17 cellular contexts compared by ENCODE assay signal in the genomic region with DNA sequence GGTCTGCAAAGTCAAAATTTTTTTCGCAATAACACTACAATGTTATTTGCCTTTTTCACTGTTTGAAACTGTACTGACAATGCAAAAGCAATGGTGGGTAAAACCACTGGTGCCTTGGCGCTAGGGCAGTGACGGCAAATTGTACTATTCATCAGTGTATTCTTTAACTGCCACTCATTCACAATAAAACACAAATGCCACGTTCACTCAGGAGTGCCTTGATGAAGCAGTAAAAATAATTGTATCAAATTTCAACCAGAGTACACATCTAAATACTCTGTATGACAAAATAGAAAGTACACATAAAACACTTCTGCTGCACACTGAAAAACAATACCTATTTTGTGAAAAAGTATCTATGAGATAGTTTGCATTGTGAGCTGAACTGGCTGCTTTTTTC. TPM values are rescaled to one million over a fixed set of nuclear protein-coding genes. Genes with fewer than 3 reads are reported as not detected.
A peak's percentile ranks its signal among the peaks of the same experiment; 100 is the strongest.
DNase-seq lines count a peak whose midpoint lies in the region; ATAC-seq and TF ChIP-seq lines count a peak whose summit lies in the region.
"Had no signal": no experiment of that assay in that cellular context is flagged by ENCODE, and none has a peak within 500 bp of the region (broad histone marks: within the 10 kb centered on the region; RNA-seq: fewer than 3 reads in every experiment).

No MANE protein-coding gene starts in this region.

- no peak for ATAC-seq in body of pancreas
- no peak for ATAC-seq in HG02623 (IDR thresholded peaks at IDR 0.05; ENCODE audit: unreplicated experiment)
- ATAC-seq: HepG2, T-helper 17 cell had no signal

- intact Hi-C loops in body of pancreas (cut with DNase I): no loop called here

- H3K9ac ChIP-seq in parathyroid adenoma: no peak overlapping the region
- H3K9ac ChIP-seq: KMS-11 had no signal

- POLR2A ChIA-PET in HEK293 (lab: Yijun Ruan, JAX): no interaction called here

- H3K9me3 ChIP-seq in HEK293 (ENCODE audit: control insufficient read depth, insufficient read depth, low read depth, low read length) (no peaks in the 10 kb centered on the region), parathyroid adenoma (ENCODE audit: control insufficient read depth, low read length) (no peaks in the 10 kb centered on the region), body of pancreas (no peaks in the 10 kb centered on the region)

- H3K4me1 ChIP-seq in HEK293 (ENCODE audit: control insufficient read depth, insufficient read depth, low read length) (peaks cover 58% of the 10 kb centered on the region), parathyroid adenoma (peaks cover 28% of the 10 kb centered on the region), body of pancreas (peaks cover 38% of the 10 kb centered on the region)

- H3K27me3 ChIP-seq in parathyroid adenoma (ENCODE audit: control insufficient read depth, insufficient read depth, low read length) (no peaks in the 10 kb centered on the region), body of pancreas (no peaks in the 10 kb centered on the region)

- no peaks in the 10 kb centered on the region; a peak in 1 of 3 replicates for H3K36me3 ChIP-seq in HEK293 (ENCODE audit: control insufficient read depth in 2 of 2, insufficient read depth in 1 of 2, low read length in 2 of 2)
- no peaks in the 10 kb centered on the region for H3K36me3 ChIP-seq in parathyroid adenoma (ENCODE audit: control insufficient read depth, insufficient read depth, low read length)
- H3K36me3 ChIP-seq in body of pancreas (replicated peaks in 1 of 2; ENCODE audit: insufficient read depth in 1 of 2, low read depth in 2 of 2): no peaks in the 10 kb centered on the region

- H3K27ac ChIP-seq in HEK293 (ENCODE audit: extremely low read depth, low read depth, low read length) (no peak overlapping the region), parathyroid adenoma (no peak overlapping the region), body of pancreas (no peak overlapping the region)
- H3K27ac ChIP-seq: KMS-11 had no signal

- CTCF ChIA-PET in HEK293 (lab: Yijun Ruan, JAX): interaction anchor here (0.9 to 1.1 kb wide), 2 partner anchors 11 to 28 kb away, joined by 3 read pairs; no protein-coding TSS in a partner anchor

- no peak overlapping the region for H3K4me2 ChIP-seq in parathyroid adenoma (ENCODE audit: low read length)
- H3K4me2 ChIP-seq: KMS-11 had no signal

- peaks cover 35% of the 10 kb centered on the region for H3K79me2 ChIP-seq in parathyroid adenoma

- H3K4me3 ChIP-seq in HEK293 (ENCODE audit: low read depth, low read length): no peak overlapping the region
- peak overlapping the region; percentile 3 for H3K4me3 ChIP-seq in parathyroid adenoma (ENCODE audit: low read depth, low read length)
- no peak overlapping the region for H3K4me3 ChIP-seq in body of pancreas

- DNase-seq in NCI-H345 (lab: John Stamatoyannopoulos, UW) (peak; percentile 26), NCI-H345 treated with DMSO at 0.1 percent for 48 hours (lab: John Stamatoyannopoulos, UW; ENCODE audit: unreplicated experiment) (no peak), NCI-H2107 (lab: John Stamatoyannopoulos, UW) (peak; percentile 81), body of pancreas (no peak)
- no peak for DNase-seq in activated CD8-positive, alpha-beta memory T cell treated with anti-CD3 and anti-CD28 coated beads, Interleukin-2, amount 50 U/mL, for 4 hours
- DNase-seq: ACHN; CD4-positive, alpha-beta T cell; GOT3; NCI-H146; NCI-H2227 treated with DMSO at 0.1 percent for 48 hours; SIG-M5; T-helper 17 cell had no signal

- WGBS in body of pancreas, 2 donors: 70 to 75% methylated on average over 4 of the region's 4 CpGs

- no peak overlapping the region for H2AFZ ChIP-seq in parathyroid adenoma

- no peak for TF ChIP-seq CTCF in HEK293 (tag by site-specific recombination; IDR thresholded peaks at IDR 0.05)
- no peak for TF ChIP-seq CTCF in parathyroid adenoma (IDR thresholded peaks at IDR 0.05)
- TF ChIP-seq CTCF in body of pancreas (IDR thresholded peaks at IDR 0.05): no peak

- TF ChIP-seq POLR2A in body of pancreas (IDR thresholded peaks at IDR 0.05): no peak

TF ChIP-seq in HEK293, 187 proteins besides CTCF, POLR2A, EP300 and RAD21 (continues in another document):
- TF ChIP-seq ZNF610 (tag by site-specific recombination; IDR thresholded peaks at IDR 0.05; ENCODE audit: borderline replicate concordance) (no peak), ZNF555 (tag by site-specific recombination; conservative IDR thresholded peaks at IDR 0.05) (no peak), TCF7L2 (IDR thresholded peaks at IDR 0.05; ENCODE audit: borderline replicate concordance, low read depth, low read length) (no peak), SALL2 (tag by site-specific recombination; IDR thresholded peaks at IDR 0.05; ENCODE audit: borderline replicate concordance) (no peak), ZNF549 (tag by site-specific recombination; IDR thresholded peaks at IDR 0.05) (no peak), ZNF624 (tag by site-specific recombination; IDR thresholded peaks at IDR 0.05) (no peak), PRDM10 (tag by site-specific recombination; IDR thresholded peaks at IDR 0.05) (peak; percentile 62), EGR2 (tag by site-specific recombination; IDR thresholded peaks at IDR 0.05; ENCODE audit: low read depth) (no peak), ZNF341 (tag by site-specific recombination; IDR thresholded peaks at IDR 0.05; ENCODE audit: low read depth) (no peak), ZNF585B (tag by site-specific recombination; IDR thresholded peaks at IDR 0.05) (no peak), ZSCAN30 (tag by site-specific recombination; IDR thresholded peaks at IDR 0.05) (no peak), AEBP2 (tag by site-specific recombination; IDR thresholded peaks at IDR 0.05; ENCODE audit: borderline replicate concordance) (no peak), ZNF121 (tag by site-specific recombination; IDR thresholded peaks at IDR 0.05) (no peak), ZBTB11 (tag by site-specific recombination; conservative IDR thresholded peaks at IDR 0.05; ENCODE audit: low read depth) (no peak), ZSCAN16 (tag by site-specific recombination; IDR thresholded peaks at IDR 0.05) (no peak), ZNF514 (tag by site-specific recombination; IDR thresholded peaks at IDR 0.05) (no peak)

RNA-seq across cellular contexts. Expression of gene DCAF5, which starts 17.8 kb away (rescaled TPM):
- total RNA-seq in body of pancreas: 10 to 100 TPM; 20.5 to 25.4 TPM

RNA-seq across cellular contexts. Expression of gene EXD2, which starts 56.2 kb away (rescaled TPM):
- total RNA-seq in body of pancreas: 10 to 100 TPM; 11.2 to 21.5 TPM

Comparison
In these comparisons a context has a peak if more than half of its experiments do, and no peak if none do; other contexts are left out.
1. DNase-seq: peak in NCI-H345 (single experiment) and NCI-H2107 (single experiment); none in NCI-H345 treated with DMSO at 0.1 percent for 48 hours (single experiment), activated CD8-positive, alpha-beta memory T cell treated with anti-CD3 and anti-CD28 coated beads, Interleukin-2, amount 50 U/mL, for 4 hours (single experiment) and body of pancreas (0 of 4).